35 cellular contexts compared by ENCODE assay signal in the genomic region with DNA sequence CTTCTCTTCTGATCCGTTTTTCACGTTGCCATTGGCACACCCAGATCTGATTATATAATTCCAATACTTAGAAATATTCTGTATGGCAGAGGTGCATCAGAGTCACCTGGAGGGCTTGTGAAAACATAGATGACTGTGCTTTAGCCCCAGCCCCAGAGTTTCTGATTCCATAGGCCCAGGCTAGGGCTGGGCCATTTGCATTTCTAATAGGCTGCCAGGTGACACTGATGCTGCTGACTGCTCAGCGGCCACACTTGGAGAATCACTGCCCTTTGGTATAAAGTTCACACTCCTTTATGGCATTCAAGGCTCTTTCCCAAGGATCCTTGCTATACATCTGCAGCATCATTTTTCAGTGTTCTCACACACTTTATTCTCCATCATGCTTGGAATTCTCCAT.
"Had no signal": no experiment of that assay in that cellular context is flagged by ENCODE, and none has a peak within 500 bp of the region (broad histone marks: within the 10 kb centered on the region; RNA-seq: fewer than 3 reads in every experiment).

No MANE protein-coding gene starts in this region.

- ATAC-seq: activated CD8-positive, alpha-beta T cell treated with anti-CD3 and anti-CD28 coated beads for 36 hours; foreskin keratinocyte; gastrocnemius medialis; heart left ventricle; T-helper 17 cell had no signal

- H3K27ac ChIP-seq: brain microvascular endothelial cell, coronary artery, dorsolateral prefrontal cortex, esophagus muscularis mucosa, foreskin keratinocyte, gastrocnemius medialis, heart left ventricle, WERI-Rb-1 had no signal

- H3K36me3 Mint-ChIP-seq: activated naive CD4-positive, alpha-beta T cell treated with anti-CD3 and anti-CD28 coated beads, Interleukin-2, amount 50 U/mL, for 24 hours had no signal

- H3K9me3 Mint-ChIP-seq: activated naive CD4-positive, alpha-beta T cell treated with anti-CD3 and anti-CD28 coated beads for 36 hours; activated naive CD4-positive, alpha-beta T cell treated with anti-CD3 and anti-CD28 coated beads, Interleukin-2, amount 50 U/mL, for 24 hours; activated T-helper 2 cell treated with anti-CD3 and anti-CD28 coated beads, Interferon-gamma antibody, Interleukin-2, Interleukin-4, amounts not matched to agents 10 μg/mL and 5 μg/mL and 100 μg/mL, durations not matched to agents 14 hours and 24 hours and 36 hours; central memory CD8-positive, alpha-beta T cell; dendritic cell treated with granulocyte-macrophage colony-stimulating factor and Interleukin-4, amounts not matched to agents 40 ng/mL and 50 ng/mL, for 4 days; T-helper 2 cell treated with Interferon-gamma antibody and Interleukin-4, amounts not matched to agents 5 μg/mL and 100 μg/mL, for 36 hours had no signal

- FAIRE-seq: astrocyte, bronchial epithelial cell had no signal

- H3K27me3 ChIP-seq: brain microvascular endothelial cell, esophagus muscularis mucosa, foreskin keratinocyte, gastrocnemius medialis, heart left ventricle had no signal

- DNase-seq: activated CD4-positive, alpha-beta T cell treated with anti-CD3 and anti-CD28 coated beads for 4 hours; activated CD4-positive, alpha-beta T cell treated with anti-CD3 and anti-CD28 coated beads, Interleukin-2, amount 50 U/mL, for 1 hour; activated CD4-positive, alpha-beta T cell treated with anti-CD3 and anti-CD28 coated beads, Interleukin-2, amount 50 U/mL, for 48 hours; activated CD4-positive, CD25-positive, alpha-beta regulatory T cell; activated CD4-positive, CD25-positive, alpha-beta regulatory T cell treated with anti-CD3 and anti-CD28 coated beads, Interleukin-2, amount 50 U/mL, for 72 hours; activated CD8-positive, alpha-beta memory T cell treated with anti-CD3 and anti-CD28 coated beads for 24 hours; activated CD8-positive, alpha-beta T cell treated with anti-CD3 and anti-CD28 coated beads for 36 hours; activated effector memory CD4-positive, alpha-beta T cell treated with anti-CD3 and anti-CD28 coated beads, Interleukin-2, amount 50 U/mL, for 16 hours; activated naive CD4-positive, alpha-beta T cell treated with anti-CD3 and anti-CD28 coated beads for 36 hours; activated naive CD8-positive, alpha-beta T cell treated with anti-CD3 and anti-CD28 coated beads, Interleukin-2, amount 10 ng/mL, durations not matched to agents 7 days and 5 days; activated T-cell treated with anti-CD3 and anti-CD28 coated beads, Interleukin-2, amount 50 U/mL, for 48 hours; amniotic stem cell; anterior cingulate cortex; brain microvascular endothelial cell; dorsolateral prefrontal cortex; effector memory CD4-positive, alpha-beta T cell; erythroblast; foreskin keratinocyte; gastrocnemius medialis; glutamatergic neuron; heart left ventricle; T-helper 1 cell; T-helper 17 cell; T1000; WERI-Rb-1 had no signal

- H3K9me3 ChIP-seq: esophagus muscularis mucosa, gastrocnemius medialis, heart left ventricle had no signal

- H3K4me3 Mint-ChIP-seq: activated CD8-positive, alpha-beta T cell treated with anti-CD3 and anti-CD28 coated beads for 36 hours; activated naive CD4-positive, alpha-beta T cell treated with anti-CD3 and anti-CD28 coated beads for 36 hours; activated naive CD4-positive, alpha-beta T cell treated with anti-CD3 and anti-CD28 coated beads, Interleukin-2, amount 50 U/mL, for 24 hours; activated naive CD8-positive, alpha-beta T cell treated with anti-CD3 and anti-CD28 coated beads, Interleukin-2, amount 10 ng/mL, durations not matched to agents 7 days and 5 days; activated T-helper 1 cell treated with anti-CD3 and anti-CD28 coated beads, Interleukin-12 subunit alpha, Interleukin-12 subunit beta, Interleukin-2, Interleukin-4 antibody, amounts not matched to agents 30 ng/mL and 10 ng/mL and 1 ng/mL, durations not matched to agents 14 hours and 24 hours and 36 hours; central memory CD8-positive, alpha-beta T cell; dendritic cell treated with granulocyte-macrophage colony-stimulating factor and Interleukin-4, amounts not matched to agents 40 ng/mL and 50 ng/mL, for 4 days; T-helper 17 cell; T-helper 2 cell treated with Interferon-gamma antibody and Interleukin-4, amounts not matched to agents 5 μg/mL and 100 μg/mL, for 36 hours had no signal

- H3K27ac Mint-ChIP-seq: activated CD8-positive, alpha-beta T cell treated with anti-CD3 and anti-CD28 coated beads for 36 hours; activated naive CD4-positive, alpha-beta T cell treated with anti-CD3 and anti-CD28 coated beads for 36 hours; activated naive CD4-positive, alpha-beta T cell treated with anti-CD3 and anti-CD28 coated beads, Interleukin-2, amount 50 U/mL, for 24 hours; activated naive CD8-positive, alpha-beta T cell treated with anti-CD3 and anti-CD28 coated beads, Interleukin-2, amount 10 ng/mL, durations not matched to agents 7 days and 5 days; activated T-helper 1 cell treated with anti-CD3 and anti-CD28 coated beads, Interleukin-12 subunit alpha, Interleukin-12 subunit beta, Interleukin-2, Interleukin-4 antibody, amounts not matched to agents 30 ng/mL and 10 ng/mL and 1 ng/mL, durations not matched to agents 14 hours and 24 hours and 36 hours; dendritic cell treated with granulocyte-macrophage colony-stimulating factor and Interleukin-4, amounts not matched to agents 40 ng/mL and 50 ng/mL, for 4 days; T-helper 2 cell treated with Interferon-gamma antibody and Interleukin-4, amounts not matched to agents 5 μg/mL and 100 μg/mL, for 36 hours had no signal

- H3K4me1 ChIP-seq: esophagus muscularis mucosa, gastrocnemius medialis had no signal

- H3K27me3 Mint-ChIP-seq: activated CD8-positive, alpha-beta T cell treated with anti-CD3 and anti-CD28 coated beads for 36 hours; activated naive CD4-positive, alpha-beta T cell treated with anti-CD3 and anti-CD28 coated beads, Interleukin-2, amount 50 U/mL, for 24 hours; activated naive CD8-positive, alpha-beta T cell treated with anti-CD3 and anti-CD28 coated beads, Interleukin-2, amount 10 ng/mL, durations not matched to agents 7 days and 5 days; central memory CD8-positive, alpha-beta T cell; dendritic cell treated with granulocyte-macrophage colony-stimulating factor and Interleukin-4, amounts not matched to agents 40 ng/mL and 50 ng/mL, for 4 days; T-helper 17 cell had no signal
